8 cellular contexts compared by ENCODE assay signal in genomic region chr1:32014937-32015363, GRCh38. TPM values are rescaled to one million over a fixed set of nuclear protein-coding genes. Genes with fewer than 3 reads are reported as not detected.
DNase-seq lines count a peak whose midpoint lies in the region; ATAC-seq, FAIRE-seq and TF ChIP-seq lines count a peak whose summit lies in the region.

No MANE protein-coding gene starts in this region.

- DNase-seq in GM12864 (ENCODE audit: low read depth) (no peak), PC-9 (peak in 1 of 2 experiments; percentile 22), epithelial cell of prostate (ENCODE audit: low read depth, low spot score) (no peak), pancreas (no peak), GOT3 (lab: John Stamatoyannopoulos, UW) (no peak), NCI-H524 treated with DMSO at 0.1 percent for 48 hours (lab: John Stamatoyannopoulos, UW) (no peak), NCI-H510A treated with DMSO at 0.1 percent for 48 hours (lab: John Stamatoyannopoulos, UW) (no peak)

- H3K4me1 ChIP-seq in PC-9 (replicated peaks; ENCODE audit: insufficient read depth) (peaks cover 34% of the 10 kb centered on the region), pancreas (peaks cover 0 to 28% (median 2%) of the 10 kb centered on the region in 3 donors)

- H3K4me2 ChIP-seq in PC-9: peak overlapping the region; percentile 94

- no peak for FAIRE-seq in pancreas (lab: Jason Lieb, UNC)

- POLR2A ChIA-PET in PC-9 (lab: Charles Lee; ENCODE audit: unreplicated experiment): interaction anchor here (0.6 to 0.9 kb wide), 5 partner anchors 8 to 302 kb away, joined by 3 to 7 read pairs (median 3); no protein-coding TSS in a partner anchor

- H2AFZ ChIP-seq in PC-9: peak overlapping the region; percentile 91; the same call in 1 of the 2 replicates

- H3K36me3 ChIP-seq in PC-9 (ENCODE audit: low read depth) (peaks cover 9% of the 10 kb centered on the region; the same call in 1 of the 2 replicates), pancreas (no peaks in the 10 kb centered on the region)

- H3K9me3 ChIP-seq in PC-9 (ENCODE audit: insufficient read depth, low read depth): no peaks in the 10 kb centered on the region
- H3K9me3 ChIP-seq in pancreas: no peaks in the 10 kb centered on the region

- WGBS in pancreas, 2 donors: 2% methylated on average over 14 of the region's 14 CpGs

- H3K27ac ChIP-seq in PC-9: peak overlapping the region; percentile 74; the same call in 1 of the 2 replicates
- H3K27ac ChIP-seq in epithelial cell of prostate: peak overlapping the region; percentile 94
- H3K27ac ChIP-seq in pancreas: peak overlapping the region in 3 of 4 donors; percentile 94 to 99 (median 96)

- intact Hi-C loops in PC-9 (cut with micrococcal nuclease; ENCODE audit: unreplicated experiment): loop anchor here (5.0 kb wide), 2 partner anchors 253 to 337 kb away; partner anchors contain the start of gene ADGRB2
- intact Hi-C loops in pancreas (cut with DNase I): no loop called here

- no peaks in the 10 kb centered on the region for H3K9me2 ChIP-seq in PC-9 (ENCODE audit: insufficient read depth)

- CTCF ChIA-PET in PC-9 (lab: Charles Lee): interaction anchor here (0.7 kb wide), 1 partner anchor 95 kb away, joined by 4 read pairs; no protein-coding TSS in a partner anchor

- H3F3A ChIP-seq in PC-9 (ENCODE audit: insufficient read depth, low read depth): peaks cover 13% of the 10 kb centered on the region; the same call in 1 of the 2 replicates

- H3K27me3 ChIP-seq in PC-9 (ENCODE audit: insufficient read depth, low read depth) (no peaks in the 10 kb centered on the region), pancreas (no peaks in the 10 kb centered on the region)

- H3K79me2 ChIP-seq in PC-9 (ENCODE audit: low read depth): peaks cover 62% of the 10 kb centered on the region

- H3K4me3 ChIP-seq in GM12864 (ENCODE audit: low read depth, low read length): peak overlapping the region; percentile 93
- peak overlapping the region; percentile 91 for H3K4me3 ChIP-seq in PC-9
- peak overlapping the region; percentile 78 to 100 (median 98) for H3K4me3 ChIP-seq in pancreas

- H4K20me1 ChIP-seq in PC-9 (ENCODE audit: insufficient read depth): peaks cover 55% of the 10 kb centered on the region

- ATAC-seq in pancreas: no peak
- no peak for ATAC-seq in GM21619 (IDR thresholded peaks at IDR 0.05; ENCODE audit: unreplicated experiment)

- TF ChIP-seq CTCF in GM12864 (IDR thresholded peaks at IDR 0.05; ENCODE audit: low read depth, low read length, missing control alignments) (no peak), PC-9 (conservative IDR thresholded peaks at IDR 0.05) (no peak), pancreas (IDR thresholded peaks at IDR 0.05) (no peak)

- BruUV-seq in PC-9 (replicated peaks; lab: Mats Ljungman, UMichigan): no TSS peak

RNA-seq across cellular contexts. Expression of gene KHDRBS1, which starts 1.3 kb away (rescaled TPM):
- total RNA-seq in PC-9 (2021) (161 and 172 TPM in 2 replicates), pancreas (10 to 100 TPM; 26.6 to 56.7 (median 41.2) TPM)
- polyA plus RNA-seq in pancreas: 10 to 100 TPM; 22.8 to 41.7 TPM

RNA-seq across cellular contexts. Expression of gene TMEM39B, which starts 57.8 kb away (rescaled TPM):
- total RNA-seq in PC-9 (2021) (26.0 and 27.2 TPM in 2 replicates), pancreas (1 to 10 TPM; 5.1 to 8.7 (median 6.1) TPM)
- 10 to 100 TPM in 1 of 2 donors, 1 to 10 TPM in 1; 6.3 to 11.8 TPM for polyA plus RNA-seq in pancreas
